Comparison of ENCODE assay signal across 10 cellular contexts in genomic region chr2:161063946-161064306, GRCh38.
DNase-seq lines count a peak whose midpoint lies in the region; ATAC-seq, FAIRE-seq and TF ChIP-seq lines count a peak whose summit lies in the region.
"Had no signal": no experiment of that assay in that cellular context is flagged by ENCODE, and none has a peak within 500 bp of the region (broad histone marks: within the 10 kb centered on the region; RNA-seq: fewer than 3 reads in every experiment).

No MANE protein-coding gene starts in this region.

- H4K20me1 ChIP-seq in GM12878 (ENCODE audit: control insufficient read depth, insufficient read depth) = no peaks in the 10 kb centered on the region
- H4K20me1 ChIP-seq: BLaER1 had no signal

- SMC1A ChIA-PET in GM12878 (lab: Charles Lee; ENCODE audit: uncharacterized antibody, unreplicated experiment) = interaction anchor here (0.6 to 4.8 kb wide), 53 partner anchors 8 to 882 kb away, joined by 3 to 26 read pairs (median 5); no protein-coding TSS in a partner anchor

- H3K4me2 ChIP-seq in GM12878 (ENCODE audit: control insufficient read depth, insufficient read depth) = no peak overlapping the region
- H3K4me2 ChIP-seq: BLaER1 had no signal

- DNase-seq in GM12878 (ENCODE audit: low read depth, low spot score) (no peak), germinal center (ENCODE audit: low spot score) (no peak), 8988T (no peak), anterior cingulate cortex (lab: John Stamatoyannopoulos, UW) (no peak), Ammon's horn (ENCODE audit: low spot score) (no peak)

- no peak for FAIRE-seq in GM12878 (lab: Jason Lieb, UNC)

- H3K9me3 ChIP-seq in GM12878 (replicated peaks; ENCODE audit: control insufficient read depth, insufficient read depth, low read length) = no peaks in the 10 kb centered on the region
- H3K9me3 ChIP-seq: BLaER1, esophagus muscularis mucosa had no signal

- peak overlapping the region; percentile 75 for H2AFZ ChIP-seq in GM12878 (ENCODE audit: control insufficient read depth, low read depth, low read length)

- TF ChIP-seq POLR2A in GM12878 (IDR thresholded peaks at IDR 0.05; ENCODE audit: low read depth, low read length) = no peak

- intact Hi-C loops in GM12878 (cut with micrococcal nuclease; ENCODE audit: unreplicated experiment) = loop anchor here (5.0 to 10.0 kb wide), 3 partner anchors 208 to 959 kb away; no protein-coding TSS in a partner anchor

- CTCF ChIA-PET in GM12878 (lab: Yijun Ruan, JAX) = interaction anchor here (0.6 to 4.9 kb wide), 83 partner anchors 10 to 979 kb away, joined by 3 to 62 read pairs (median 5); no protein-coding TSS in a partner anchor

- in situ Hi-C loops in GM12878 (cut with MboI) = no loop called here

- H3K4me3 ChIP-seq in GM12878 = no peak overlapping the region
- H3K4me3 ChIP-seq: BLaER1 had no signal

- TF ChIP-seq CTCF in 22Rv1 (IDR thresholded peaks at IDR 0.05) (peak; percentile 40), GM12878 (IDR thresholded peaks at IDR 0.05 in 2 of 3, conservative IDR thresholded peaks at IDR 0.05 in 1 of 3; ENCODE audit: control insufficient read depth in 2 of 3, extremely low read depth in 1 of 3, insufficient read depth in 1 of 3, low read depth in 3 of 3, low read length in 3 of 3) (no peak)

- H3K27ac ChIP-seq in 22Rv1 (no peak overlapping the region), GM12878 (ENCODE audit: control insufficient read depth, insufficient read depth) (no peak overlapping the region)
- H3K27ac ChIP-seq: BLaER1 had no signal

- TF ChIP-seq RAD21 in GM12878 (IDR thresholded peaks at IDR 0.05; ENCODE audit: insufficient read depth, low read depth, low read length) = no peak

- H3K79me2 ChIP-seq in GM12878 (ENCODE audit: control insufficient read depth, insufficient read depth, low read length) = no peaks in the 10 kb centered on the region

- no peak overlapping the region for H3K9ac ChIP-seq in GM12878 (ENCODE audit: control insufficient read depth, insufficient read depth, low read length)
- H3K9ac ChIP-seq: BLaER1 had no signal

- RAD21 ChIA-PET in GM12878 (lab: Charles Lee; ENCODE audit: unreplicated experiment) = interaction anchor here (0.5 to 3.7 kb wide), 50 partner anchors 9 to 954 kb away, joined by 3 to 19 read pairs (median 4); no protein-coding TSS in a partner anchor

- no peaks in the 10 kb centered on the region for H3K27me3 ChIP-seq in GM12878 (replicated peaks in 1 of 2; ENCODE audit: control insufficient read depth in 2 of 2, insufficient read depth in 2 of 2, low read length in 1 of 2)
- H3K27me3 ChIP-seq: BLaER1, esophagus muscularis mucosa had no signal

- no TSS peak for BruUV-seq in GM12878 (replicated peaks; lab: Mats Ljungman, UMichigan)

- WGBS in GM12878 (ENCODE audit: insufficient coverage, insufficient replicate concordance, low lambda C conversion rate, missing lambda C conversion rate) = 3% methylated on average over 2 of the region's 2 CpGs

- no peaks in the 10 kb centered on the region for H3K36me3 ChIP-seq in GM12878 (ENCODE audit: control insufficient read depth in 2 of 2, insufficient read depth in 2 of 2, low read length in 1 of 2)
- H3K36me3 ChIP-seq: BLaER1, esophagus muscularis mucosa had no signal

- POLR2A ChIA-PET in GM12878 (lab: Charles Lee) = interaction anchor here (0.5 to 1.3 kb wide), 5 partner anchors 15 to 1449 kb away, joined by 3 to 7 read pairs (median 4); no protein-coding TSS in a partner anchor

- ATAC-seq in GM19438 (IDR thresholded peaks at IDR 0.05; ENCODE audit: low read depth, unreplicated experiment) (peak; percentile 37), HG03066 (IDR thresholded peaks at IDR 0.05; ENCODE audit: low read depth, unreplicated experiment) (peak; percentile 38), GM12878 (peak; percentile 69)

- no peak for TF ChIP-seq EP300 in GM12878 (IDR thresholded peaks at IDR 0.05; ENCODE audit: borderline replicate concordance in 1 of 2, control insufficient read depth in 1 of 2, low read depth in 2 of 2, low read length in 2 of 2)

- no peaks in the 10 kb centered on the region; the same call in 1 of the 2 replicates for H3K4me1 ChIP-seq in GM12878 (ENCODE audit: control insufficient read depth, insufficient read depth, low read length)
- H3K4me1 ChIP-seq: BLaER1 had no signal

TF ChIP-seq in GM12878, 131 proteins besides CTCF, POLR2A, EP300 and RAD21 (continues in another document):
- TF ChIP-seq KDM1A (IDR thresholded peaks at IDR 0.05; ENCODE audit: borderline replicate concordance) = no peak
- TF ChIP-seq PBX3 (IDR thresholded peaks at IDR 0.05; ENCODE audit: insufficient replicate concordance, low read depth, low read length) = no peak
- no peak for TF ChIP-seq CREM (IDR thresholded peaks at IDR 0.05; ENCODE audit: low read depth)
- no peak for TF ChIP-seq ZBTB11 (CRISPR knock-in tag; IDR thresholded peaks at IDR 0.05)
- TF ChIP-seq REST (IDR thresholded peaks at IDR 0.05; ENCODE audit: low read depth, low read length) = no peak
- no peak for TF ChIP-seq YBX1 (IDR thresholded peaks at IDR 0.05)
- TF ChIP-seq TCF3 (IDR thresholded peaks at IDR 0.05; ENCODE audit: borderline replicate concordance, insufficient read depth, low read depth, low read length) = no peak
- no peak for TF ChIP-seq SUZ12 (IDR thresholded peaks at IDR 0.05; ENCODE audit: unreplicated experiment)
- no peak for TF ChIP-seq HDAC6 (IDR thresholded peaks at IDR 0.05; ENCODE audit: unreplicated experiment)
- no peak for TF ChIP-seq RELB (IDR thresholded peaks at IDR 0.05; ENCODE audit: low read depth)
